ENCODE assay signal across 33 cellular contexts in genomic region chr7:7311001-7311400, GRCh38.
"Had no signal": no experiment of that assay in that cellular context is flagged by ENCODE, and none has a peak within 500 bp of the region (broad histone marks: within the 10 kb centered on the region; RNA-seq: fewer than 3 reads in every experiment).

No MANE protein-coding gene starts in this region.

- H3K4me1 ChIP-seq: adrenal gland, ascending aorta, body of pancreas, breast epithelium had no signal

- H3K9me3 ChIP-seq: ascending aorta, body of pancreas, breast epithelium had no signal

- FAIRE-seq: astrocyte had no signal

- H3K27ac ChIP-seq: adrenal gland, ascending aorta, body of pancreas, brain microvascular endothelial cell, breast epithelium, cardiac muscle cell had no signal

- H3K36me3 ChIP-seq: adrenal gland, ascending aorta, brain microvascular endothelial cell, cardiac muscle cell had no signal

- DNase-seq: activated effector memory CD4-positive, alpha-beta T cell treated with anti-CD3 and anti-CD28 coated beads, Interleukin-2, amount 50 U/mL, for 16 hours; activated effector memory CD4-positive, alpha-beta T cell treated with Interleukin-2 at 50 U/mL for 16 hours; activated gamma-delta T cell; activated gamma-delta T cell treated with Interleukin-2 at 50 U/mL for 16 hours; activated naive CD4-positive, alpha-beta T cell; activated naive CD4-positive, alpha-beta T cell treated with anti-CD3 and anti-CD28 coated beads for 36 hours; activated naive CD4-positive, alpha-beta T cell treated with anti-CD3 and anti-CD28 coated beads, Interleukin-2, amount 10 ng/mL, durations not matched to agents 7 days and 5 days; activated naive CD4-positive, alpha-beta T cell treated with anti-CD3 and anti-CD28 coated beads, Interleukin-2, amount 50 U/mL, for 16 hours; activated naive CD4-positive, alpha-beta T cell treated with Interleukin-2 at 50 U/mL for 16 hours; activated naive CD8-positive, alpha-beta T cell treated with anti-CD3 and anti-CD28 coated beads for 36 hours; activated naive CD8-positive, alpha-beta T cell treated with anti-CD3 and anti-CD28 coated beads, Interleukin-2, amount 10 ng/mL, durations not matched to agents 7 days and 5 days; activated naive CD8-positive, alpha-beta T cell treated with anti-CD3 and anti-CD28 coated beads, Interleukin-2, amount 50 U/mL, for 24 hours; activated T-cell treated with anti-CD3 and anti-CD28 coated beads, Interleukin-2, amount 50 U/mL, for 1 hour; activated T-cell treated with anti-CD3 and anti-CD28 coated beads, Interleukin-2, amount 50 U/mL, for 24 hours; activated T-cell treated with anti-CD3 and anti-CD28 coated beads, Interleukin-2, amount 50 U/mL, for 4 hours; activated T-cell treated with anti-CD3 and anti-CD28 coated beads, Interleukin-2, amount 50 U/mL, for 48 hours; activated T-cell treated with anti-CD3 and anti-CD28 coated beads, Interleukin-2, amount 50 U/mL, for 72 hours; adrenal gland; amniotic stem cell; amygdala; anterior cingulate cortex; aorta; body of pancreas; brain microvascular endothelial cell; caudate nucleus; central memory CD4-positive, alpha-beta T cell; cerebellar nuclear complex had no signal

- H3K4me3 ChIP-seq: adrenal gland, ascending aorta, body of pancreas, breast epithelium, cardiac muscle cell had no signal

- H3K27me3 ChIP-seq: adrenal gland, ascending aorta, body of pancreas, brain microvascular endothelial cell, breast epithelium, cardiac muscle cell had no signal

- ATAC-seq: activated naive CD4-positive, alpha-beta T cell treated with anti-CD3 and anti-CD28 coated beads, Interleukin-2, amount 50 U/mL, for 72 hours; activated naive CD8-positive, alpha-beta T cell treated with anti-CD3 and anti-CD28 coated beads, Interleukin-2, amount 50 U/mL, for 24 hours; activated T-cell treated with anti-CD3 and anti-CD28 coated beads, Interleukin-2, amount 50 U/mL, for 4 hours; activated T-cell treated with anti-CD3 and anti-CD28 coated beads, Interleukin-2, amount 50 U/mL, for 72 hours; activated T-helper 17 cell treated with anti-CD3 and anti-CD28 coated beads, Interleukin-2, amount 50 U/mL, for 72 hours; body of pancreas had no signal
